ENCODE assay signal across 8 cellular contexts in the genomic region with DNA sequence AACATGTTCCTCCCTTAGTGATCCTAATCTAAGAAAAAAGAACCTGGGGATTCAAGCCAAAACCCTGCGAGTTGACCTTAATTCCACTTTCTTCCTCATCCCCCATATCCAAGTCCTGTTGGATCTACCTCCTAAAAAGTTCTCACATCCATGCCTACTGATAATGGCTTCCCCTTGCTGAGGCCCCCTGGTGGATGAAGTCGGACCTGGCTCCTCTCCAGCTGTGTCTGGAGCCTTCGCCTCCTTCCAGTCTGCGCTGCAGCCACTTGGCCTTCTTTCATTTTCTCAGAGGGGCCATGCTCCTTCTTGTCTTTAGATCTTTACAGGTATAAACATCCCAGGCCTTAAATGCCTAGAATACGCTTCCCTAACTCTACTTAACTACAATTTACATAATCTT. TPM values are rescaled to one million over a fixed set of nuclear protein-coding genes. Genes with fewer than 3 reads are reported as not detected.
DNase-seq lines count a peak whose midpoint lies in the region; ATAC-seq, FAIRE-seq and TF ChIP-seq lines count a peak whose summit lies in the region.

No MANE protein-coding gene starts in this region.

- no peak overlapping the region for H4K91ac ChIP-seq in IMR-90 (ENCODE audit: insufficient read depth, low read depth, low read length)

- H2BK5ac ChIP-seq in IMR-90 (ENCODE audit: low read depth, low read length, poor library complexity, severe bottlenecking) = peak overlapping the region; percentile 38

- intact Hi-C loops in IMR-90 (cut with micrococcal nuclease) (loop anchor here (10.0 kb wide), 1 partner anchor 247 kb away; no protein-coding TSS in a partner anchor), ascending aorta (cut with DNase I) (no loop called here)
- intact Hi-C loops in activated CD8-positive, alpha-beta T cell treated with anti-CD3 and anti-CD28 coated beads for 36 hours (cut with micrococcal nuclease) = no loop called here

- no peak overlapping the region for H2AK9ac ChIP-seq in IMR-90 (replicated peaks; ENCODE audit: low read depth, low read length, poor library complexity)

- H3K9me3 Mint-ChIP-seq in activated CD8-positive, alpha-beta T cell treated with anti-CD3 and anti-CD28 coated beads for 36 hours = no peaks in the 10 kb centered on the region
- peaks cover 0 to 8% (median 0%) of the 10 kb centered on the region in 3 donors for H3K9me3 Mint-ChIP-seq in T-cell

- H3K79me2 ChIP-seq in keratinocyte (ENCODE audit: control insufficient read depth, insufficient read depth, low read length) = peaks cover 7% of the 10 kb centered on the region

- H3K27ac ChIP-seq in IMR-90 (ENCODE audit: insufficient read depth, low read length) (no peak overlapping the region), keratinocyte (ENCODE audit: control insufficient read depth, insufficient read depth, low read length) (no peak overlapping the region), ascending aorta (no peak overlapping the region)

- H4K20me1 ChIP-seq in IMR-90 (ENCODE audit: insufficient read depth, low read length) (no peaks in the 10 kb centered on the region), keratinocyte (ENCODE audit: control insufficient read depth, extremely low read depth, insufficient read depth, low read length) (no peaks in the 10 kb centered on the region)

- no peak overlapping the region for H2BK15ac ChIP-seq in IMR-90 (ENCODE audit: low read depth, low read length)

- no peak overlapping the region for H3K4me3 ChIP-seq in IMR-90 (ENCODE audit: insufficient read depth, low read depth, low read length)
- H3K4me3 ChIP-seq in keratinocyte (ENCODE audit: control insufficient read depth in 2 of 3, extremely low read depth in 1 of 3, insufficient read depth in 2 of 3, low read depth in 1 of 3, low read length in 3 of 3) = peak overlapping the region in 2 of 3 experiments; percentile 50 to 68
- H3K4me3 ChIP-seq in ascending aorta = no peak overlapping the region

- no peaks in the 10 kb centered on the region for H3K36me3 ChIP-seq in IMR-90 (ENCODE audit: control insufficient read depth, insufficient read depth, low read length)
- no peaks in the 10 kb centered on the region for H3K36me3 ChIP-seq in keratinocyte (ENCODE audit: control insufficient read depth in 2 of 2, extremely low read depth in 1 of 2, insufficient read depth in 2 of 2, low read length in 2 of 2)
- no peaks in the 10 kb centered on the region for H3K36me3 ChIP-seq in ascending aorta

- peak; percentile 56 for DNase-seq in activated CD8-positive, alpha-beta memory T cell treated with anti-CD3 and anti-CD28 coated beads, Interleukin-2, amount 50 U/mL, for 48 hours
- no peak for DNase-seq in activated CD8-positive, alpha-beta memory T cell treated with anti-CD3 and anti-CD28 coated beads, Interleukin-2, amount 50 U/mL, for 4 hours
- DNase-seq in IMR-90 (peak; percentile 30), keratinocyte (ENCODE audit: low read depth, low spot score) (no peak), ascending aorta (ENCODE audit: low spot score in 2 of 2) (no peak), T-cell (no peak)
- DNase-seq in activated CD8-positive, alpha-beta T cell treated with anti-CD3 and anti-CD28 coated beads for 36 hours = peak; percentile 34

- WGBS in IMR-90 (ENCODE audit: extremely low coverage in 2 of 2, insufficient read length in 1 of 2), 2 experiments = 69% methylated on average over 2 of the region's 5 CpGs; no CpG with 5 or more reads in 1 of the 2 experiments

- H3K18ac ChIP-seq in IMR-90 (ENCODE audit: low read depth, low read length) = no peak overlapping the region

- FAIRE-seq in keratinocyte (lab: Jason Lieb, UNC) = peak; percentile 95

- H3K4me1 Mint-ChIP-seq in activated CD8-positive, alpha-beta T cell treated with anti-CD3 and anti-CD28 coated beads for 36 hours (ENCODE audit: low read depth) = no peaks in the 10 kb centered on the region
- H3K4me1 Mint-ChIP-seq in T-cell = no peaks in the 10 kb centered on the region

- no peaks in the 10 kb centered on the region for H3K36me3 Mint-ChIP-seq in activated CD8-positive, alpha-beta T cell treated with anti-CD3 and anti-CD28 coated beads for 36 hours (ENCODE audit: low read depth)
- H3K36me3 Mint-ChIP-seq in T-cell = no peaks in the 10 kb centered on the region

- peak; percentile 42 for TF ChIP-seq CTCF in IMR-90 (conservative IDR thresholded peaks at IDR 0.05; ENCODE audit: low read depth, low read length)
- peak; percentile 48 for TF ChIP-seq CTCF in activated CD8-positive, alpha-beta T cell treated with anti-CD3 and anti-CD28 coated beads for 36 hours (IDR thresholded peaks at IDR 0.05)
- peak; percentile 81 to 91 (median 83) for TF ChIP-seq CTCF in keratinocyte (optimal IDR thresholded peaks at IDR 0.05 in 1 of 3, IDR thresholded peaks at IDR 0.05 in 1 of 3, conservative IDR thresholded peaks at IDR 0.05 in 1 of 3; ENCODE audit: extremely low read depth in 1 of 3, insufficient read depth in 2 of 3, low read length in 3 of 3)
- peak in 1 of 3 experiments; percentile 21 for TF ChIP-seq CTCF in ascending aorta (IDR thresholded peaks at IDR 0.05)

- no TSS peak for BruUV-seq in IMR-90 (replicated peaks; lab: Mats Ljungman, UMichigan)

- in situ Hi-C loops in IMR-90 (cut with MboI; ENCODE audit: low sequenced_read_pairs) = no loop called here

- H2AFZ ChIP-seq in IMR-90 (replicated peaks; ENCODE audit: low read length, poor library complexity) (no peak overlapping the region), keratinocyte (ENCODE audit: control insufficient read depth, low read length) (peak overlapping the region; percentile 87)

- no peak for TF ChIP-seq POLR2A in IMR-90 (IDR thresholded peaks at IDR 0.05; ENCODE audit: low read depth, low read length)

- no peaks in the 10 kb centered on the region for H3K9me1 ChIP-seq in IMR-90 (ENCODE audit: insufficient read depth, low read length)
- H3K9me1 ChIP-seq in keratinocyte (ENCODE audit: control insufficient read depth, extremely low read depth, insufficient read depth, low read length) = no peaks in the 10 kb centered on the region

- H3K9me3 ChIP-seq in IMR-90 (ENCODE audit: control insufficient read depth, insufficient read depth, low read length) (no peaks in the 10 kb centered on the region), keratinocyte (ENCODE audit: control insufficient read depth, low read depth, low read length) (no peaks in the 10 kb centered on the region), ascending aorta (no peaks in the 10 kb centered on the region)

- H3K4ac ChIP-seq in IMR-90 (ENCODE audit: low read depth, low read length) = 0 out of 2 replicates have a peak overlapping the region, but pooled peaks have one; percentile 9

- dilution Hi-C loops in IMR-90 (cut with HindIII; ENCODE audit: low sequenced_read_pairs, unreplicated experiment) = no loop called here
- dilution Hi-C loops in keratinocyte (cut with MboI; ENCODE audit: extremely low pct_ligation_motif_present, low sequenced_read_pairs) = no loop called here

- H3K79me1 ChIP-seq in IMR-90 (ENCODE audit: low read depth in 1 of 2, low read length in 2 of 2) = peaks cover 14 to 35% of the 10 kb centered on the region in 2 experiments; a peak in 3 of 4 replicates

- no peak overlapping the region for H3K27ac Mint-ChIP-seq in activated CD8-positive, alpha-beta T cell treated with anti-CD3 and anti-CD28 coated beads for 36 hours
- H3K27ac Mint-ChIP-seq in T-cell = no peak overlapping the region

- CTCF ChIA-PET in IMR-90 (lab: Yijun Ruan, JAX) = no interaction called here
- CTCF ChIA-PET in activated CD8-positive, alpha-beta T cell treated with anti-CD3 and anti-CD28 coated beads for 36 hours (lab: Charles Lee) = no interaction called here
- CTCF ChIA-PET in T-cell (lab: Charles Lee) = no interaction called here

- H3K23ac ChIP-seq in IMR-90 (ENCODE audit: low read depth, low read length) = no peak overlapping the region

- no peak overlapping the region; the same call in 1 of the 2 replicates for H4K5ac ChIP-seq in IMR-90 (ENCODE audit: low read depth, low read length)

- no peaks in the 10 kb centered on the region for H3K27me3 ChIP-seq in IMR-90 (ENCODE audit: control insufficient read depth, insufficient read depth, low read length)
- no peaks in the 10 kb centered on the region for H3K27me3 ChIP-seq in keratinocyte (ENCODE audit: control insufficient read depth, extremely low read depth, insufficient read depth, low read length)
- H3K27me3 ChIP-seq in ascending aorta = no peaks in the 10 kb centered on the region

- no peak overlapping the region for H3K4me3 Mint-ChIP-seq in activated CD8-positive, alpha-beta T cell treated with anti-CD3 and anti-CD28 coated beads for 36 hours
- no peak overlapping the region for H3K4me3 Mint-ChIP-seq in T-cell

- ATAC-seq in IMR-90 (ENCODE audit: low read depth) (no peak), HG03097 (IDR thresholded peaks at IDR 0.05; ENCODE audit: low FRiP score, unreplicated experiment) (no peak), T-cell (replicated peaks in 1 of 4) (no peak)
- no peak for ATAC-seq in activated CD8-positive, alpha-beta T cell treated with anti-CD3 and anti-CD28 coated beads for 36 hours

- H3K14ac ChIP-seq in IMR-90 (replicated peaks; ENCODE audit: low read depth, low read length) = no peak overlapping the region

- TF ChIP-seq RAD21 in IMR-90 (IDR thresholded peaks at IDR 0.05; ENCODE audit: low read length) = peak; percentile 39; the same call in 1 of the 2 replicates

- H2BK20ac ChIP-seq in IMR-90 (ENCODE audit: low read depth, low read length) = no peak overlapping the region

- POLR2A ChIA-PET in IMR-90 (lab: Charles Lee; ENCODE audit: unreplicated experiment) = no interaction called here
- POLR2A ChIA-PET in activated CD8-positive, alpha-beta T cell treated with anti-CD3 and anti-CD28 coated beads for 36 hours (lab: Charles Lee) = no interaction called here
- POLR2A ChIA-PET in T-cell (lab: Charles Lee) = no interaction called here

- H3K4me1 ChIP-seq in IMR-90 (ENCODE audit: control insufficient read depth, insufficient read depth, low read length) (peaks cover 10% of the 10 kb centered on the region), keratinocyte (ENCODE audit: control insufficient read depth, extremely low read depth, insufficient read depth, low read length) (peaks cover 7% of the 10 kb centered on the region), ascending aorta (no peaks in the 10 kb centered on the region)

- no peak overlapping the region for H2AK5ac ChIP-seq in IMR-90 (ENCODE audit: low read depth, low read length)

- H3K56ac ChIP-seq in IMR-90 (ENCODE audit: extremely low read depth, insufficient read depth, low read length) = no peak overlapping the region

- no peak overlapping the region; the same call in 1 of the 2 replicates for H2BK120ac ChIP-seq in IMR-90 (ENCODE audit: low read depth, low read length)

- H4K8ac ChIP-seq in IMR-90 (ENCODE audit: low read depth in 2 of 2, low read length in 2 of 2) = no peak overlapping the region

- no peaks in the 10 kb centered on the region for H3K27me3 Mint-ChIP-seq in activated CD8-positive, alpha-beta T cell treated with anti-CD3 and anti-CD28 coated beads for 36 hours
- no peaks in the 10 kb centered on the region for H3K27me3 Mint-ChIP-seq in T-cell

- H3K9ac ChIP-seq in IMR-90 (ENCODE audit: low read depth, low read length) (no peak overlapping the region), keratinocyte (ENCODE audit: control insufficient read depth, extremely low read depth, insufficient read depth, low read length) (peak overlapping the region; percentile 47)

- H3K4me2 ChIP-seq in IMR-90 (ENCODE audit: low read depth, low read length) = peak overlapping the region; percentile 39; the same call in 1 of the 2 replicates
- H3K4me2 ChIP-seq in keratinocyte (ENCODE audit: control insufficient read depth, extremely low read depth, insufficient read depth, low read depth, low read length) = peak overlapping the region; percentile 91

RNA-seq across cellular contexts. Expression of a gene that starts 8.1 kb away (rescaled TPM):
- 53.3 and 61.5 TPM in 2 replicates for total RNA-seq in IMR-90 (2012; rRNA removed)
- polyA plus RNA-seq in IMR-90 (2012; rRNA removed) = 10.9 and 14.2 TPM in 2 replicates
- 3.6 and 4.6 TPM in 2 replicates for polyA plus RNA-seq in IMR-90 (2012; cell fraction: cytosol; rRNA removed)
- 10.3 and 32.7 TPM in 2 replicates for polyA plus RNA-seq in IMR-90 (2012; cell fraction: nucleus; rRNA removed; ENCODE audit: low replicate concordance)
- not detected for total RNA-seq in activated CD8-positive, alpha-beta T cell treated with anti-CD3 and anti-CD28 coated beads for 36 hours
- 0.61 to 5.3 TPM (median 2.5 TPM) in 3 replicates for polyA plus RNA-seq in keratinocyte
- polyA plus RNA-seq in keratinocyte (2011; ENCODE audit: low read depth) = 0.46 TPM
- polyA plus RNA-seq in keratinocyte (2011; cell fraction: cytosol; rRNA removed) = 1.2 and 1.4 TPM in 2 replicates
- 2.3 and 2.9 TPM in 2 replicates for polyA plus RNA-seq in keratinocyte (2011; cell fraction: nucleus; rRNA removed)
- 0.07 and 7.7 TPM in 2 replicates for polyA plus RNA-seq in keratinocyte (2012; ENCODE audit: low replicate concordance)
- 4.0 to 18.8 TPM (median 11.2 TPM) in 3 replicates for polyA minus RNA-seq in keratinocyte
- 5.2 TPM for polyA minus RNA-seq in keratinocyte (2011; cell fraction: cytosol; rRNA and poly(A)+ RNA removed)
- polyA minus RNA-seq in keratinocyte (2011; cell fraction: nucleus; rRNA and poly(A)+ RNA removed) = 5.2 and 12.0 TPM in 2 replicates
- total RNA-seq in ascending aorta = 1.4 TPM
- total RNA-seq in T-cell = not detected

Comparison
In these comparisons a context has a peak if more than half of its experiments do, and no peak if none do; other contexts are left out.
1. DNase-seq: peak in activated CD8-positive, alpha-beta memory T cell treated with anti-CD3 and anti-CD28 coated beads, Interleukin-2, amount 50 U/mL, for 48 hours (single experiment), IMR-90 (single experiment) and activated CD8-positive, alpha-beta T cell treated with anti-CD3 and anti-CD28 coated beads for 36 hours (single experiment); none in activated CD8-positive, alpha-beta memory T cell treated with anti-CD3 and anti-CD28 coated beads, Interleukin-2, amount 50 U/mL, for 4 hours (single experiment), keratinocyte (single experiment), ascending aorta (0 of 2) and T-cell (0 of 34).
2. H3K4me3 ChIP-seq: peak in keratinocyte (2 of 3); none in IMR-90 (single experiment) and ascending aorta (0 of 2).
3. RNA of a gene that starts 8.1 kb away (total RNA-seq): 53.3 to 61.5 TPM in IMR-90; 1.4 TPM in ascending aorta (single experiment), not detected in activated CD8-positive, alpha-beta T cell treated with anti-CD3 and anti-CD28 coated beads for 36 hours and not detected in T-cell; every median in the first group is over 10 times any median in the second.